Comparison of ENCODE assay signal across 18 cellular contexts in the genomic region with DNA sequence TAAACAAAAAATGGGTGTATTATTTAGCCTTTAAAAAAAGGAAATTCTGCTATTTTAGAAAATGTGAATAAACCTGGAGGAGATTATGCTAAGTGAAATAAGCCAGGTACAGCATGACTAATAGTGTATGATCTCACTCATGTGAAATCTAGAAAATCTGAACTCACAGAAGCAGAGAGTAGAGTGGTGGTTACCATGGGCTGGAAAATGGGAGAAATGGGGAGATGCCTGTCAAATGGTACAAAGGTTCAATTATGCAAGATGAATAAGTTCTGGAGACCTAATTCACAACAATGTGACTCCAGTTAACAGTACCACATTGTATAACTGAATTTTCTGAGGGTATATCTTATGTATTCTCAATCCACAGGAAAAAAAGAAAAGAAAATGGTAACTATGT. TPM values are rescaled to one million over a fixed set of nuclear protein-coding genes. Genes with fewer than 3 reads are reported as not detected.
DNase-seq lines count a peak whose midpoint lies in the region; ATAC-seq and TF ChIP-seq lines count a peak whose summit lies in the region.
"Had no signal": no experiment of that assay in that cellular context is flagged by ENCODE, and none has a peak within 500 bp of the region (broad histone marks: within the 10 kb centered on the region; RNA-seq: fewer than 3 reads in every experiment).

No MANE protein-coding gene starts in this region.

- H3K36me3 ChIP-seq in body of pancreas (replicated peaks in 1 of 2; ENCODE audit: insufficient read depth in 1 of 2, low read depth in 2 of 2) (no peaks in the 10 kb centered on the region), kidney epithelial cell (ENCODE audit: control insufficient read depth, insufficient read depth, low read length) (no peaks in the 10 kb centered on the region)
- no peaks in the 10 kb centered on the region for H3K36me3 ChIP-seq in CD8-positive, alpha-beta T cell (ENCODE audit: insufficient read depth, low read length)
- H3K36me3 ChIP-seq: SJSA1 had no signal

- TF ChIP-seq CTCF in body of pancreas (IDR thresholded peaks at IDR 0.05) = no peak
- no peak for TF ChIP-seq CTCF in kidney epithelial cell (IDR thresholded peaks at IDR 0.05; ENCODE audit: insufficient read depth, low read length, poor library complexity, severe bottlenecking)
- no peak for TF ChIP-seq CTCF in CD8-positive, alpha-beta T cell (IDR thresholded peaks at IDR 0.05)

- no peak overlapping the region for H3K4me3 ChIP-seq in body of pancreas
- no peak overlapping the region for H3K4me3 ChIP-seq in kidney epithelial cell (ENCODE audit: low read depth, low read length)
- H3K4me3 ChIP-seq in CD8-positive, alpha-beta T cell (ENCODE audit: low read depth, low read length) = no peak overlapping the region
- H3K4me3 ChIP-seq: SJSA1 had no signal

- H3K9me3 ChIP-seq in body of pancreas = no peaks in the 10 kb centered on the region
- no peaks in the 10 kb centered on the region for H3K9me3 ChIP-seq in CD8-positive, alpha-beta T cell (ENCODE audit: low read length)
- H3K9me3 ChIP-seq: SJSA1 had no signal

- no peaks in the 10 kb centered on the region for H3K27me3 ChIP-seq in body of pancreas
- no peaks in the 10 kb centered on the region for H3K27me3 ChIP-seq in kidney epithelial cell (ENCODE audit: control insufficient read depth, insufficient read depth, low read length)
- H3K27me3 ChIP-seq in CD8-positive, alpha-beta T cell (ENCODE audit: insufficient read depth, low read length) = no peaks in the 10 kb centered on the region

- peaks cover 18% of the 10 kb centered on the region for H3K4me1 Mint-ChIP-seq in stimulated activated naive CD8-positive, alpha-beta T cell treated with anti-CD3 and anti-CD28 coated beads, Interleukin-15, Interleukin-2, amounts not matched to agents 100 ng/mL and 50 ng/mL, for 24 hours (ENCODE audit: low read depth)
- H3K4me1 Mint-ChIP-seq in stimulated activated naive CD8-positive, alpha-beta T cell treated with anti-CD3 and anti-CD28 coated beads, Interleukin-15, amount 100 ng/mL, for 72 hours = peaks cover 17% of the 10 kb centered on the region
- H3K4me1 Mint-ChIP-seq in CD8-positive, alpha-beta T cell (ENCODE audit: low read depth) = peaks cover 11% of the 10 kb centered on the region

- H3K36me3 Mint-ChIP-seq in stimulated activated naive CD8-positive, alpha-beta T cell treated with anti-CD3 and anti-CD28 coated beads, Interleukin-15, Interleukin-2, amounts not matched to agents 100 ng/mL and 50 ng/mL, for 24 hours (ENCODE audit: low read depth) = no peaks in the 10 kb centered on the region
- H3K36me3 Mint-ChIP-seq in CD8-positive, alpha-beta T cell = no peaks in the 10 kb centered on the region
- H3K36me3 Mint-ChIP-seq: CD14-positive monocyte had no signal

- no peak overlapping the region for H3K4me3 Mint-ChIP-seq in stimulated activated naive CD8-positive, alpha-beta T cell treated with anti-CD3 and anti-CD28 coated beads, Interleukin-15, Interleukin-2, amounts not matched to agents 100 ng/mL and 50 ng/mL, for 24 hours
- H3K4me3 Mint-ChIP-seq in stimulated activated naive CD8-positive, alpha-beta T cell treated with anti-CD3 and anti-CD28 coated beads, Interleukin-15, amount 100 ng/mL, for 72 hours = no peak overlapping the region
- H3K4me3 Mint-ChIP-seq in CD8-positive, alpha-beta T cell = no peak overlapping the region
- H3K4me3 Mint-ChIP-seq: CD14-positive monocyte had no signal

- CTCF ChIA-PET in CD8-positive, alpha-beta T cell (lab: Charles Lee) = no interaction called here

- POLR2A ChIA-PET in CD8-positive, alpha-beta T cell (lab: Charles Lee) = no interaction called here

- H3K4me1 ChIP-seq in body of pancreas = no peaks in the 10 kb centered on the region
- peaks cover 9% of the 10 kb centered on the region for H3K4me1 ChIP-seq in CD8-positive, alpha-beta T cell (ENCODE audit: insufficient read depth, low read length)

- H3K27ac Mint-ChIP-seq in stimulated activated naive CD8-positive, alpha-beta T cell treated with anti-CD3 and anti-CD28 coated beads, Interleukin-15, Interleukin-2, amounts not matched to agents 100 ng/mL and 50 ng/mL, for 24 hours = peak overlapping the region; percentile 0
- no peak overlapping the region for H3K27ac Mint-ChIP-seq in stimulated activated naive CD8-positive, alpha-beta T cell treated with anti-CD3 and anti-CD28 coated beads, Interleukin-15, amount 100 ng/mL, for 72 hours
- no peak overlapping the region for H3K27ac Mint-ChIP-seq in CD8-positive, alpha-beta T cell
- H3K27ac Mint-ChIP-seq: CD14-positive monocyte had no signal

- no peak for TF ChIP-seq POLR2A in body of pancreas (IDR thresholded peaks at IDR 0.05)

- intact Hi-C loops in body of pancreas (cut with DNase I) = no loop called here
- intact Hi-C loops in CD8-positive, alpha-beta T cell (cut with DNase I, micrococcal nuclease) = no loop called here

- peaks cover 12% of the 10 kb centered on the region for H3K27me3 Mint-ChIP-seq in stimulated activated naive CD8-positive, alpha-beta T cell treated with anti-CD3 and anti-CD28 coated beads, Interleukin-15, Interleukin-2, amounts not matched to agents 100 ng/mL and 50 ng/mL, for 24 hours
- H3K27me3 Mint-ChIP-seq in stimulated activated naive CD8-positive, alpha-beta T cell treated with anti-CD3 and anti-CD28 coated beads, Interleukin-15, amount 100 ng/mL, for 72 hours = peaks cover 12% of the 10 kb centered on the region
- H3K27me3 Mint-ChIP-seq in CD8-positive, alpha-beta T cell (ENCODE audit: low read depth) = peaks cover 16% of the 10 kb centered on the region

- no peak overlapping the region for H3K27ac ChIP-seq in body of pancreas
- no peak overlapping the region for H3K27ac ChIP-seq in CD8-positive, alpha-beta T cell (ENCODE audit: low read depth, low read length)
- H3K27ac ChIP-seq: HL-60, SJSA1 had no signal

- no peak for DNase-seq in stimulated activated naive CD8-positive, alpha-beta T cell treated with anti-CD3 and anti-CD28 coated beads, Interleukin-15, amount 100 ng/mL, for 72 hours
- DNase-seq in body of pancreas (no peak), kidney epithelial cell (ENCODE audit: low read depth) (peak; percentile 29), NCI-H2227 treated with DMSO at 0.1 percent for 48 hours (lab: John Stamatoyannopoulos, UW) (no peak), COLO829 (ENCODE audit: low spot score) (no peak)
- no peak for DNase-seq in CD8-positive, alpha-beta T cell
- DNase-seq: DMS79 treated with DMSO at 0.1 percent for 48 hours, GDM1, KG1, MM.1S, NCI-H1105, NCI-H187, NCI-H524 had no signal

- no peak for ATAC-seq in stimulated activated naive CD8-positive, alpha-beta T cell treated with anti-CD3 and anti-CD28 coated beads, Interleukin-15, amount 100 ng/mL, for 72 hours
- peak; percentile 59 for ATAC-seq in body of pancreas
- no peak for ATAC-seq in HG03280 (IDR thresholded peaks at IDR 0.05; ENCODE audit: unreplicated experiment)
- ATAC-seq in CD8-positive, alpha-beta T cell = no peak

- H3K9me3 Mint-ChIP-seq in stimulated activated naive CD8-positive, alpha-beta T cell treated with anti-CD3 and anti-CD28 coated beads, Interleukin-15, Interleukin-2, amounts not matched to agents 100 ng/mL and 50 ng/mL, for 24 hours = no peaks in the 10 kb centered on the region
- no peaks in the 10 kb centered on the region for H3K9me3 Mint-ChIP-seq in stimulated activated naive CD8-positive, alpha-beta T cell treated with anti-CD3 and anti-CD28 coated beads, Interleukin-15, amount 100 ng/mL, for 72 hours
- H3K9me3 Mint-ChIP-seq in CD8-positive, alpha-beta T cell = no peaks in the 10 kb centered on the region
- H3K9me3 Mint-ChIP-seq: CD14-positive monocyte had no signal

RNA-seq across cellular contexts. Expression of a gene that starts 17.4 kb away (rescaled TPM):
- 10 to 100 TPM; 19.5 to 28.3 TPM for total RNA-seq in body of pancreas
- total RNA-seq in kidney epithelial cell = 25.5 and 26.4 TPM in 2 replicates
- 10 to 100 TPM; 75.2 to 77.9 TPM for total RNA-seq in CD8-positive, alpha-beta T cell

RNA-seq across cellular contexts. Expression of a gene that starts 30.9 kb away (rescaled TPM):
- under 1 TPM; 0.66 to 0.78 TPM for total RNA-seq in body of pancreas
- not detected in 2 replicates for total RNA-seq in kidney epithelial cell
- total RNA-seq in CD8-positive, alpha-beta T cell = not detected
- total RNA-seq: SJSA1 had no signal
